Comparison of ENCODE assay signal across 1 cellular context in the genomic region with DNA sequence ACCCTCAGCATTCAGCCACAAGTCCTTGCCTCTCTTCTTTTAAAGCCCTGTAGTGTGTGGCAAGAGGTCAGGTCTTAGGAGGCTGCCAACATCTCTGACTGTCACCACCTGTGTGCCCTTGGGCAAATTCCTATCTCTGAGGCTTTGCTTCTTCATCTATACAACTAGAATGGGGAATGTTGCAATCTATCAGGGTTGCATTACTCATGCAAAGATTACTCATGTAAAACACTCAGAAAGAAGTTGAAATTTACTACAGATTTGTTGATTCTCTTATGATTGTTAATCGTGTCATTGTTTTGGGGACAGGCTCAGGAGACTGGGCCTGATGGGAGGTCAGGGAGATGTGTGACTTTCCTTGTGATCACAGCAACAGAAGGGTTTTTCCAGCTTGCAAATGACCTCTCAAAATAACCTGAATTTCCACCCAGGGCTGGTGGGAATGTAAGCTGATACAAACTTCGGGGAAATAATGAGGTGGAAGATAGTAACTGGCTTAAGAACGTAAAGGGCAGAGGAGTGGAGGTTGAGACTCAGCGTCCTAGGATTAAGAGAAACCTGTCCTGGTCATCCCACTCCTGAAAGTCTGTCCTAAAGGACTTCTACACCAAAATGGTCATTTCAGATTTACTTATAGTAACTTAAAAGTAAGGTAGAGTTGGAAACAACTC.
A peak's percentile ranks its signal among the peaks of the same experiment; 100 is the strongest.
TF ChIP-seq lines count a peak whose summit lies in the region.

No MANE protein-coding gene starts in this region.

TF ChIP-seq in A549, 52 proteins besides CTCF, POLR2A, EP300 and RAD21 (continued from another document):
- TF ChIP-seq, protein P1, sequence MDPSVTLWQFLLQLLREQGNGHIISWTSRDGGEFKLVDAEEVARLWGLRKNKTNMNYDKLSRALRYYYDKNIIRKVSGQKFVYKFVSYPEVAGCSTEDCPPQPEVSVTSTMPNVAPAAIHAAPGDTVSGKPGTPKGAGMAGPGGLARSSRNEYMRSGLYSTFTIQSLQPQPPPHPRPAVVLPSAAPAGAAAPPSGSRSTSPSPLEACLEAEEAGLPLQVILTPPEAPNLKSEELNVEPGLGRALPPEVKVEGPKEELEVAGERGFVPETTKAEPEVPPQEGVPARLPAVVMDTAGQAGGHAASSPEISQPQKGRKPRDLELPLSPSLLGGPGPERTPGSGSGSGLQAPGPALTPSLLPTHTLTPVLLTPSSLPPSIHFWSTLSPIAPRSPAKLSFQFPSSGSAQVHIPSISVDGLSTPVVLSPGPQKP (IDR thresholded peaks at IDR 0.05; ENCODE audit: low read depth, low read length) = no peak
- TF ChIP-seq JUN (IDR thresholded peaks at IDR 0.05) (peak; percentile 68 to 73; a peak in 3 of 5 replicates), BCL3 (IDR thresholded peaks at IDR 0.05) (peak; percentile 73; the same call in 1 of the 3 replicates), ZC3H11A (IDR thresholded peaks at IDR 0.05) (no peak)
